Comparison of ENCODE assay signal across 8 cellular contexts in the genomic region with DNA sequence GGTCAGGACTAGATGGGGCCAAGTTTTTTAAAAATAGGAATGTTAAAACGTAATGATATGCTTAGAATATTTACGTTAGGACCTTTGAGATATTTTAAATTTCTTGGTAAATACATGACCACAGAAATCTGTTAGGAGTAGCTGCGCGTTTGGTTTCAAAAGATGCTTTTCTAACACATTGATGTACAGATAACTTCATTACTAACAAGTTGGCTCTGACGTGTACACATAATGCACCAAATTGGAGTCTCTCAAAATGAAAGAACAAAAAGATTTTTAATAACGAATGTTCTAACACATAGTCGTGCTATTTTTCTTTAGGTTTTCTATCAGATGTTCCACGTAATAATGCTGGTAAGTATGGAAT. TPM values are rescaled to one million over a fixed set of nuclear protein-coding genes. Genes with fewer than 3 reads are reported as not detected.
DNase-seq lines count a peak whose midpoint lies in the region; ATAC-seq, FAIRE-seq and TF ChIP-seq lines count a peak whose summit lies in the region.

No MANE protein-coding gene starts in this region.

- H3K36me3 ChIP-seq in breast epithelium (no peaks in the 10 kb centered on the region), mucosa of rectum (ENCODE audit: control insufficient read depth in 2 of 2, insufficient read depth in 2 of 2, low read length in 2 of 2) (peaks cover 2 to 6% of the 10 kb centered on the region in 2 donors)

- intact Hi-C loops in breast epithelium (cut with DNase I; ENCODE audit: low total_unique reads) = no loop called here

- 32% methylated on average over 8 of the region's 8 CpGs for WGBS in A549 (ENCODE audit: missing lambda C conversion rate)

- peak overlapping the region; percentile 72 for H3K4me3 ChIP-seq in A549
- peak overlapping the region; percentile 92 for H3K4me3 ChIP-seq in HL-60 (replicated peaks; ENCODE audit: insufficient read depth, low read length)
- peak overlapping the region; percentile 80 to 98 (median 86) for H3K4me3 ChIP-seq in breast epithelium
- H3K4me3 ChIP-seq in mucosa of rectum (ENCODE audit: low read length in 2 of 2) = peak overlapping the region; percentile 87 to 90

- no peak for TF ChIP-seq EP300 in A549 (IDR thresholded peaks at IDR 0.05)

- CTCF ChIA-PET in A549 (lab: Yijun Ruan, JAX) = interaction anchor here (1.6 kb wide), 1 partner anchor 10 kb away, joined by 5 read pairs; no protein-coding TSS in a partner anchor

- H3K4me2 ChIP-seq in A549 = peak overlapping the region; percentile 96

- H3K27ac ChIP-seq in A549 (peak overlapping the region; percentile 89 to 90), HL-60 (replicated peaks) (peak overlapping the region; percentile 88), breast epithelium (peak overlapping the region; percentile 97 to 98), mucosa of rectum (ENCODE audit: low read depth in 2 of 2, low read length in 2 of 2) (peak overlapping the region; percentile 91 to 93)

- FAIRE-seq in A549 (lab: Jason Lieb, UNC) = no peak

- H3K27me3 ChIP-seq in HL-60 (ENCODE audit: insufficient read depth, poor library complexity, severe bottlenecking) (no peaks in the 10 kb centered on the region), breast epithelium (no peaks in the 10 kb centered on the region), mucosa of rectum (ENCODE audit: control insufficient read depth in 2 of 2, insufficient read depth in 2 of 2, low read length in 2 of 2) (no peaks in the 10 kb centered on the region)

- peak overlapping the region; percentile 90 to 92 for H3K9ac ChIP-seq in mucosa of rectum (ENCODE audit: low read depth in 1 of 2, low read length in 2 of 2)

- H3K4me1 ChIP-seq in A549 (peaks cover 16% of the 10 kb centered on the region; the same call in 2 of the 3 replicates), breast epithelium (peaks cover 0 to 7% of the 10 kb centered on the region in 2 donors), mucosa of rectum (ENCODE audit: control insufficient read depth in 2 of 2, insufficient read depth in 2 of 2, low read length in 2 of 2) (peaks cover 7 to 12% of the 10 kb centered on the region in 2 donors)

- TF ChIP-seq RAD21 in A549 (conservative IDR thresholded peaks at IDR 0.05 in 1 of 2, IDR thresholded peaks at IDR 0.05 in 1 of 2) = no peak

- TF ChIP-seq POLR2A in A549 (IDR thresholded peaks at IDR 0.05; ENCODE audit: low read length) = no peak
- TF ChIP-seq POLR2A in breast epithelium (IDR thresholded peaks at IDR 0.05) = no peak

- no peak for DNase-seq in A549 (ENCODE audit: low read depth in 1 of 2, low spot score in 1 of 2)
- no peak for DNase-seq in HL-60 (ENCODE audit: low read depth in 1 of 2, low spot score in 1 of 2)
- no peak for DNase-seq in breast epithelium (ENCODE audit: low spot score in 2 of 2)
- DNase-seq in NCI-H1436 treated with DMSO at 0.1 percent for 48 hours (lab: John Stamatoyannopoulos, UW) = no peak
- no peak for DNase-seq in HCEC 1CT
- DNase-seq in epidermal melanocyte (ENCODE audit: insufficient read length, low spot score) = no peak

- H3K9me3 ChIP-seq in A549 (no peaks in the 10 kb centered on the region), breast epithelium (no peaks in the 10 kb centered on the region), mucosa of rectum (ENCODE audit: control insufficient read depth in 2 of 2, low read length in 2 of 2) (no peaks in the 10 kb centered on the region)

- no peak for ATAC-seq in A549
- ATAC-seq in HG03175 (IDR thresholded peaks at IDR 0.05; ENCODE audit: unreplicated experiment) = no peak

- TF ChIP-seq CTCF in A549 (IDR thresholded peaks at IDR 0.05) (no peak), HL-60 (IDR thresholded peaks at IDR 0.05; ENCODE audit: insufficient read depth, low read length) (no peak), breast epithelium (IDR thresholded peaks at IDR 0.05) (no peak)

- POLR2A ChIA-PET in A549 (lab: Yijun Ruan, JAX) = interaction anchor here (1.3 kb wide), 1 partner anchor 9 kb away, joined by 3 read pairs; no protein-coding TSS in a partner anchor

TF ChIP-seq in A549, 52 proteins besides CTCF, POLR2A, EP300 and RAD21:
- TF ChIP-seq EHMT2 (IDR thresholded peaks at IDR 0.05; ENCODE audit: low read depth) = no peak

RNA-seq across cellular contexts. Expression of a gene that starts 0.6 kb away (rescaled TPM):
- polyA plus RNA-seq in A549 (2011; rRNA removed) (4.0 and 5.1 TPM in 2 replicates), A549 (2017; fragmentation: RNase III; extraction: RNeasy Plus Mini Kit Qiagen cat#74134 plus additional on column Dnase treatment) (3.9 to 4.4 TPM (median 4.3 TPM) in 3 replicates)
- polyA plus RNA-seq in A549 (2012; cell fraction: cytosol; rRNA removed) = 1.1 TPM in 2 replicates
- 0.48 and 1.4 TPM in 2 replicates for polyA plus RNA-seq in A549 (2012; cell fraction: nucleus; rRNA removed)
- 0.78 and 1.1 TPM in 2 replicates for polyA minus RNA-seq in A549 (2011; rRNA and poly(A)+ RNA removed)
- total RNA-seq in breast epithelium = 10 to 100 TPM in 2 of 3 donors, 1 to 10 TPM in 1; 9.1 to 17.4 (median 16.2) TPM

RNA-seq across cellular contexts. Expression of a gene that starts 0.7 kb away (rescaled TPM):
- polyA plus RNA-seq in A549 (2011; rRNA removed) = 0.07 and 0.31 TPM in 2 replicates
- 0.12 and 0.13 TPM in 2 replicates for polyA plus RNA-seq in A549 (2012; cell fraction: cytosol; rRNA removed)
- polyA plus RNA-seq in A549 (2012; cell fraction: nucleus; rRNA removed) = 0.05 and 0.06 TPM in 2 replicates
- 0.30 to 0.35 TPM (median 0.34 TPM) in 3 replicates for polyA plus RNA-seq in A549 (2017; fragmentation: RNase III; extraction: RNeasy Plus Mini Kit Qiagen cat#74134 plus additional on column Dnase treatment)
- not detected in 2 replicates for polyA minus RNA-seq in A549 (2011; rRNA and poly(A)+ RNA removed)
- total RNA-seq in breast epithelium = 1 to 10 TPM in 1 of 3 donors, under 1 TPM in 1, not detected in 1; 0.66 to 3.4 TPM

RNA-seq across cellular contexts. Expression of a gene that starts 38.8 kb away (rescaled TPM):
- polyA plus RNA-seq in A549 (2011; rRNA removed) = 19.6 and 22.9 TPM in 2 replicates
- polyA plus RNA-seq in A549 (2012; cell fraction: cytosol; rRNA removed) = 5.0 and 7.0 TPM in 2 replicates
- polyA plus RNA-seq in A549 (2012; cell fraction: nucleus; rRNA removed) = 2.3 and 2.9 TPM in 2 replicates
- polyA plus RNA-seq in A549 (2017; fragmentation: RNase III; extraction: RNeasy Plus Mini Kit Qiagen cat#74134 plus additional on column Dnase treatment) = 10.1 to 11.0 TPM (median 10.8 TPM) in 3 replicates
- polyA minus RNA-seq in A549 (2011; rRNA and poly(A)+ RNA removed) = 8.4 and 10.5 TPM in 2 replicates
- total RNA-seq in breast epithelium = 10 to 100 TPM in 2 of 3 donors, 1 to 10 TPM in 1; 4.8 to 11.8 (median 10.5) TPM
